1 cellular context compared by ENCODE assay signal in genomic region chr17:43438626-43439529, GRCh38.
A peak's percentile ranks its signal among the peaks of the same experiment; 100 is the strongest.
TF ChIP-seq lines count a peak whose summit lies in the region.

No MANE protein-coding gene starts in this region.

TF ChIP-seq in HepG2, 621 proteins besides CTCF, POLR2A, EP300 and RAD21:
- TF ChIP-seq SOX13 (IDR thresholded peaks at IDR 0.05), result no peak
- 0 out of 4 replicates have a peak, but pooled peaks of 1 of the 2 experiments have one; percentile 7 for TF ChIP-seq SOX13 (CRISPR knock-in tag; conservative IDR thresholded peaks at IDR 0.05 in 1 of 2, IDR thresholded peaks at IDR 0.05 in 1 of 2)
- TF ChIP-seq SAP130 (CRISPR knock-in tag; IDR thresholded peaks at IDR 0.05; ENCODE audit: low read depth), result peak; percentile 24; the same call in 1 of the 2 replicates
- peak; percentile 43; the same call in 1 of the 2 replicates for TF ChIP-seq PATZ1 (CRISPR knock-in tag; IDR thresholded peaks at IDR 0.05)
- no peak for TF ChIP-seq NR3C1 (CRISPR knock-in tag; IDR thresholded peaks at IDR 0.05)
